1 cellular context compared by ENCODE assay signal in the genomic region with DNA sequence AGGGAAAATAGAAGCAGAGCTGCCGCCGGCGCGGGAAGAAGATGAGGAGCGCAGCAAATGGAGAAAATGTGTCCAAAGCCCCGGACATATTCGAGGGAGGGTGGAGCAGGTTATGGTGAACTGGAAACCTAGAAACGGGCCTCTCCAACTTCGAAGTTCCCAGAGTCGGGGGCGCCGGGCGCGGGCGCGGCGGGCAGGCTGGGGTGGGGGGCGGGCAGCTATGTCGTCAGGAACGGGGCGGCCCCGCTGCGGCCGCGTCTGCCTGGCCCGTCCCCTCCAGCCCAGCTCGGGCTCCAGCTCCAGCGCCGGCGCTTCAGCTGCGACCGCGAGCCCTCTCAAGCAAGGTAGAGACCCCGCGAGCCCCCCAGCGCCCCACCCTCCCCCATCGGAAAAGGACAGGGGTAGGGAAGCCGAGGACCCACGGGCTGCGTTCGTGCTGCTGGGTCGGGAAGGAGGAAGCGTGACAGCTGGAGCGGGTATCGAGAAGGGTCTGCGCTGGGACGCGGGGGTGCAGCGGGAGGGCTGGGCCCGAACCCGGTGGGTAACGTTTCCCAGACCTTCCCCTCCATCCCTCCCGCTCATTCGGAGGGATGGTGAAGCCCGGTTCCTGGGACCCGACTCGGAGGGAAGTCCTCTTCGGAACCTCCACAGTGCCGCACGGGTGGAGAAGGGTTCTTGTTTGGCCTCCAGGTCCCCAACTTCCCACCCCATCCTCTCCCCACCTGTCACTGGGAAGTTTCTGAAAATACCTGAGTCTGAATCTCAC.
A peak's percentile ranks its signal among the peaks of the same experiment; 100 is the strongest.
TF ChIP-seq lines count a peak whose summit lies in the region.

No MANE protein-coding gene starts in this region.

TF ChIP-seq in IMR-90, 13 proteins besides CTCF, POLR2A, EP300 and RAD21:
- no peak for TF ChIP-seq FOS (IDR thresholded peaks at IDR 0.05; ENCODE audit: low read depth, low read length)
- TF ChIP-seq MAZ (IDR thresholded peaks at IDR 0.05; ENCODE audit: borderline replicate concordance, low read depth, low read length), result peak; percentile 3; the same call in 1 of the 2 replicates
